Comparison of ENCODE assay signal across 32 cellular contexts in genomic region chr1:217190359-217190758, GRCh38.
"Had no signal": no experiment of that assay in that cellular context is flagged by ENCODE, and none has a peak within 500 bp of the region (broad histone marks: within the 10 kb centered on the region; RNA-seq: fewer than 3 reads in every experiment).

No MANE protein-coding gene starts in this region.

- H3K4me1 ChIP-seq: adrenal gland, body of pancreas, breast epithelium had no signal

- H3K4me3 ChIP-seq: adrenal gland, body of pancreas, breast epithelium had no signal

- FAIRE-seq: astrocyte, TTC549 had no signal

- H3K27ac ChIP-seq: adrenal gland, body of pancreas, brain microvascular endothelial cell, breast epithelium, VCaP had no signal

- H3K36me3 ChIP-seq: adrenal gland, brain microvascular endothelial cell, breast epithelium had no signal

- H3K27me3 ChIP-seq: adrenal gland, body of pancreas, brain microvascular endothelial cell, breast epithelium had no signal

- H3K9me3 ChIP-seq: body of pancreas, breast epithelium had no signal

- DNase-seq: activated B cell treated with CpG ODN at 0.5 μM for 24 hours; activated CD4-positive, alpha-beta memory T cell treated with anti-CD3 and anti-CD28 coated beads for 36 hours; activated CD4-positive, alpha-beta T cell treated with anti-CD3 and anti-CD28 coated beads for 4 hours; activated CD4-positive, alpha-beta T cell treated with anti-CD3 and anti-CD28 coated beads, Interleukin-2, amount 10 ng/mL, durations not matched to agents 24 days and 14 days; activated CD4-positive, alpha-beta T cell treated with anti-CD3 and anti-CD28 coated beads, Interleukin-2, amount 50 U/mL, for 1 hour; activated CD4-positive, alpha-beta T cell treated with anti-CD3 and anti-CD28 coated beads, Interleukin-2, amount 50 U/mL, for 4 hours; activated CD4-positive, CD25-positive, alpha-beta regulatory T cell treated with anti-CD3 and anti-CD28 coated beads, Interleukin-2, amount 50 U/mL, for 72 hours; activated CD8-positive, alpha-beta memory T cell treated with anti-CD3 and anti-CD28 coated beads, Interleukin-2, amount 50 U/mL, for 4 hours; activated CD8-positive, alpha-beta T cell treated with anti-CD3 and anti-CD28 coated beads for 36 hours; activated effector memory CD4-positive, alpha-beta T cell treated with anti-CD3 and anti-CD28 coated beads, Interleukin-2, amount 50 U/mL, for 16 hours; activated gamma-delta T cell treated with Interleukin-2 at 50 U/mL for 16 hours; activated naive CD4-positive, alpha-beta T cell; activated naive CD4-positive, alpha-beta T cell treated with anti-CD3 and anti-CD28 coated beads for 36 hours; activated naive CD4-positive, alpha-beta T cell treated with anti-CD3 and anti-CD28 coated beads, Interleukin-2, amount 50 U/mL, for 16 hours; activated naive CD8-positive, alpha-beta T cell treated with anti-CD3 and anti-CD28 coated beads for 36 hours; activated T-cell treated with anti-CD3 and anti-CD28 coated beads for 4 hours; activated T-cell treated with anti-CD3 and anti-CD28 coated beads, Interleukin-2, amount 50 U/mL, for 1 hour; activated T-cell treated with anti-CD3 and anti-CD28 coated beads, Interleukin-2, amount 50 U/mL, for 4 hours; adrenal gland; amniotic stem cell; aorta; body of pancreas; brain microvascular endothelial cell; central memory CD4-positive, alpha-beta T cell; T-helper 1 cell; T-helper 2 cell; T-helper 9 cell had no signal

- ATAC-seq: activated CD8-positive, alpha-beta T cell treated with anti-CD3 and anti-CD28 coated beads for 36 hours; activated naive CD4-positive, alpha-beta T cell treated with anti-CD3 and anti-CD28 coated beads, Interleukin-2, amount 50 U/mL, for 72 hours; activated T-cell treated with anti-CD3 and anti-CD28 coated beads, Interleukin-2, amount 50 U/mL, for 4 hours; body of pancreas had no signal
